In genomic region chr17:8175795-8176196, GRCh38 we compare ENCODE assay signal across 8 cellular contexts. TPM values are rescaled to one million over a fixed set of nuclear protein-coding genes. Genes with fewer than 3 reads are reported as not detected.
A peak's percentile ranks its signal among the peaks of the same experiment; 100 is the strongest.
DNase-seq lines count a peak whose midpoint lies in the region; ATAC-seq and TF ChIP-seq lines count a peak whose summit lies in the region.

No MANE protein-coding gene starts in this region.

- no peaks in the 10 kb centered on the region for H3K9me3 ChIP-seq in BLaER1
- H3K9me3 ChIP-seq in H9 (ENCODE audit: control insufficient read depth, low read depth, low read length), result no peaks in the 10 kb centered on the region
- no peaks in the 10 kb centered on the region for H3K9me3 ChIP-seq in sigmoid colon

- no peak for DNase-seq in H9
- DNase-seq in WTC11 (ENCODE audit: low spot score), result no peak
- DNase-seq in Right ventricle myocardium superior, result peak; percentile 55
- DNase-seq in sigmoid colon, result no peak
- no peak for DNase-seq in stimulated activated CD4-positive, alpha-beta T cell treated with anti-CD3 and anti-CD28 coated beads, Interleukin-1b, Interleukin-23, amount 100 ng/mL, for 48 hours
- no peak for DNase-seq in stimulated activated naive CD4-positive, alpha-beta T cell (lab: John Stamatoyannopoulos, UW)

- H3K36me3 Mint-ChIP-seq in H9 (ENCODE audit: insufficient read depth in 1 of 3, low read depth in 3 of 3) (no peaks in the 10 kb centered on the region), WTC11 (no peaks in the 10 kb centered on the region)

- no peak overlapping the region for H2BK20ac ChIP-seq in H9 (ENCODE audit: low read depth, low read length, poor library complexity, severe bottlenecking)

- H3K9me3 Mint-ChIP-seq in H9 (no peaks in the 10 kb centered on the region; a peak in 1 of 5 replicates), WTC11 (no peaks in the 10 kb centered on the region)

- H2BK12ac ChIP-seq in H9 (ENCODE audit: insufficient read length, low read depth, low read length), result no peak overlapping the region

- H2AK5ac ChIP-seq in H9 (ENCODE audit: insufficient read length, low read length), result no peak overlapping the region

- H3K27ac Mint-ChIP-seq in H9 (peak overlapping the region; percentile 55 to 95 (median 84); a peak in 6 of 7 replicates), WTC11 (peak overlapping the region; percentile 91)

- intact Hi-C loops in Right ventricle myocardium superior (cut with DNase I) (no loop called here), sigmoid colon (cut with DNase I) (loop anchor here (5.0 kb wide), 1 partner anchor 53 kb away; the partner anchor contains the start of gene HES7)

- H2BK5ac ChIP-seq in H9 (ENCODE audit: insufficient read length, low read length), result no peak overlapping the region

- H3K9ac ChIP-seq in BLaER1 (peak overlapping the region; percentile 91), H9 (ENCODE audit: extremely low read depth, insufficient read length, low read length) (peak overlapping the region; percentile 39)

- H3K4me3 ChIP-seq in BLaER1 (peak overlapping the region; percentile 76), sigmoid colon (peak overlapping the region; percentile 40 to 63 (median 56))

- H3K4me1 ChIP-seq in BLaER1, result peaks cover 57% of the 10 kb centered on the region
- H3K4me1 ChIP-seq in H9 (ENCODE audit: insufficient read depth, low read length), result peaks cover 5% of the 10 kb centered on the region; the same call in 1 of the 2 replicates
- peaks cover 0 to 37% (median 26%) of the 10 kb centered on the region in 4 donors for H3K4me1 ChIP-seq in sigmoid colon

- H3K4me1 Mint-ChIP-seq in H9, result peaks cover 26 to 28% of the 10 kb centered on the region in 2 experiments
- H3K4me1 Mint-ChIP-seq in WTC11, result peaks cover 31% of the 10 kb centered on the region

- TF ChIP-seq POLR2A in sigmoid colon (IDR thresholded peaks at IDR 0.05), result no peak

- no peak overlapping the region for H3T11ph ChIP-seq in H9 (ENCODE audit: low read length)

- CTCF ChIA-PET in WTC11 (lab: Charles Lee), result interaction anchor here (0.6 to 1.3 kb wide), 2 partner anchors 12 to 66 kb away, joined by 3 read pairs; no protein-coding TSS in a partner anchor

- H3K27me3 Mint-ChIP-seq in H9 (ENCODE audit: low read depth), result no peaks in the 10 kb centered on the region
- no peaks in the 10 kb centered on the region for H3K27me3 Mint-ChIP-seq in WTC11 (ENCODE audit: low read depth)

- H3K79me2 ChIP-seq in H9 (ENCODE audit: insufficient read depth, low read length), result no peaks in the 10 kb centered on the region

- H3K27ac ChIP-seq in BLaER1 (peak overlapping the region; percentile 91), H9 (ENCODE audit: insufficient read length, low read depth, low read length) (no peak overlapping the region), sigmoid colon (peak overlapping the region; percentile 78 to 85 (median 84))

- no peak overlapping the region for H2AFZ ChIP-seq in H9 (ENCODE audit: low read length)

- H3K4ac ChIP-seq in H9 (ENCODE audit: low read depth, low read length), result no peak overlapping the region

- H2BK120ac ChIP-seq in H9 (ENCODE audit: low read depth, low read length, poor library complexity, severe bottlenecking), result no peak overlapping the region

- H3K36me3 ChIP-seq in BLaER1, result no peaks in the 10 kb centered on the region
- no peaks in the 10 kb centered on the region for H3K36me3 ChIP-seq in sigmoid colon

- H4K20me1 ChIP-seq in BLaER1 (no peaks in the 10 kb centered on the region), H9 (ENCODE audit: control insufficient read depth, insufficient read depth, insufficient read length) (no peaks in the 10 kb centered on the region)

- no peak overlapping the region for H4K8ac ChIP-seq in H9 (replicated peaks; ENCODE audit: insufficient read length, low read depth, low read length)

- no peak overlapping the region for H3K14ac ChIP-seq in H9 (ENCODE audit: insufficient read depth, low read length)

- WGBS in H9 (ENCODE audit: extremely low coverage, insufficient read length, low lambda C conversion rate), result no CpG with 5 or more reads among the region's 11 CpGs
- 12 to 18% methylated on average over 11 of the region's 11 CpGs for WGBS in sigmoid colon, 2 donors

- H4K91ac ChIP-seq in H9 (ENCODE audit: insufficient read length, low read depth, low read length), result no peak overlapping the region

- H3K27me3 ChIP-seq in BLaER1 (no peaks in the 10 kb centered on the region), H9 (ENCODE audit: insufficient read depth, low read length) (no peaks in the 10 kb centered on the region), sigmoid colon (no peaks in the 10 kb centered on the region)

- H2BK15ac ChIP-seq in H9 (ENCODE audit: low read depth, low read length), result no peak overlapping the region

- POLR2A ChIA-PET in WTC11 (lab: Charles Lee), result interaction anchor here (1.2 kb wide), 1 partner anchor 17 kb away, joined by 3 read pairs; no protein-coding TSS in a partner anchor

- peaks cover 10% of the 10 kb centered on the region for H3K23me2 ChIP-seq in H9 (ENCODE audit: insufficient read length, low read depth, low read length, poor library complexity, severe bottlenecking)

- H4K5ac ChIP-seq in H9 (ENCODE audit: insufficient read length, low read depth, low read length), result no peak overlapping the region

- TF ChIP-seq EP300 in sigmoid colon (IDR thresholded peaks at IDR 0.05), result no peak

- TF ChIP-seq CTCF in H9 (conservative IDR thresholded peaks at IDR 0.05), result no peak
- TF ChIP-seq CTCF in WTC11 (IDR thresholded peaks at IDR 0.05), result no peak
- TF ChIP-seq CTCF in sigmoid colon (IDR thresholded peaks at IDR 0.05), result no peak

- H3K79me1 ChIP-seq in H9 (ENCODE audit: insufficient read depth, low read depth, low read length, poor library complexity, severe bottlenecking), result no peaks in the 10 kb centered on the region

- H3K23ac ChIP-seq in H9 (ENCODE audit: insufficient read length, low read depth, low read length), result no peak overlapping the region

- no peak overlapping the region for H3K56ac ChIP-seq in H9 (ENCODE audit: insufficient read length, low read depth, low read length)

- H3K4me3 Mint-ChIP-seq in H9 (peak overlapping the region; percentile 89 to 93), WTC11 (peak overlapping the region; percentile 85)

- H3K18ac ChIP-seq in H9 (ENCODE audit: insufficient read length, low read depth, low read length), result no peak overlapping the region

- H3K4me2 ChIP-seq in BLaER1 (peak overlapping the region; percentile 98), H9 (ENCODE audit: insufficient read depth, insufficient read length, low read length) (peak overlapping the region; percentile 55)

- ATAC-seq in WTC11 (peak; percentile 9), Right ventricle myocardium superior (ENCODE audit: poor library complexity) (peak; percentile 1), HG02763 (IDR thresholded peaks at IDR 0.05; ENCODE audit: unreplicated experiment) (no peak)

TF ChIP-seq in WTC11, 78 proteins besides CTCF, POLR2A, EP300 and RAD21 (continues in another document):
- TF ChIP-seq ATF6 (CRISPR knock-in tag; IDR thresholded peaks at IDR 0.05), result no peak
- TF ChIP-seq ETV6 (CRISPR knock-in tag; IDR thresholded peaks at IDR 0.05), result no peak
- TF ChIP-seq MAX (CRISPR knock-in tag; IDR thresholded peaks at IDR 0.05), result no peak

RNA-seq across cellular contexts. Expression of gene TMEM107, which starts 0.4 kb away (rescaled TPM):
- total RNA-seq in H9 (2021) (12.7 and 14.3 TPM in 2 replicates), WTC11 (2021) (11.3 to 17.2 TPM (median 11.9 TPM) in 3 replicates), Right ventricle myocardium superior (7.1 TPM), sigmoid colon (10 to 100 TPM in 3 of 4 donors, 1 to 10 TPM in 1; 8.3 to 61.7 (median 20.6) TPM)
- 10 to 100 TPM in 1 of 3 donors, 1 to 10 TPM in 2; 4.6 to 20.8 (median 7.2) TPM for polyA plus RNA-seq in sigmoid colon

RNA-seq across cellular contexts. Expression of gene VAMP2, which starts 13.0 kb away (rescaled TPM):
- total RNA-seq in H9 (2021), result 22.8 and 22.9 TPM in 2 replicates
- 24.1 to 27.4 TPM (median 24.3 TPM) in 3 replicates for total RNA-seq in WTC11 (2021)
- total RNA-seq in Right ventricle myocardium superior, result 54.8 TPM
- total RNA-seq in sigmoid colon, result 10 to 100 TPM; 20.4 to 29.6 (median 27.3) TPM
- polyA plus RNA-seq in sigmoid colon, result 10 to 100 TPM; 37.7 to 57.1 (median 54.9) TPM

RNA-seq across cellular contexts. Expression of gene BORCS6, which starts 14.2 kb away (rescaled TPM):
- total RNA-seq in H9 (2021) (3.1 and 3.4 TPM in 2 replicates), WTC11 (2021) (5.0 to 5.6 TPM (median 5.1 TPM) in 3 replicates), Right ventricle myocardium superior (8.5 TPM), sigmoid colon (10 to 100 TPM in 3 of 4 donors, 1 to 10 TPM in 1; 7.7 to 17.7 (median 15.8) TPM)
- polyA plus RNA-seq in sigmoid colon, result 10 to 100 TPM in 2 of 3 donors, 1 to 10 TPM in 1; 9.2 to 14.6 (median 10.8) TPM

RNA-seq across cellular contexts. Expression of gene PER1, which starts 23.6 kb away (rescaled TPM):
- total RNA-seq in H9 (2021) (36.5 and 37.2 TPM in 2 replicates), WTC11 (2021) (30.6 to 46.9 TPM (median 34.0 TPM) in 3 replicates), Right ventricle myocardium superior (124 TPM), sigmoid colon (100 to 1,000 TPM in 2 of 4 donors, 10 to 100 TPM in 2; 60.3 to 153 (median 84.5) TPM)
- 10 to 100 TPM; 30.5 to 67.7 (median 34.2) TPM for polyA plus RNA-seq in sigmoid colon

RNA-seq across cellular contexts. Expression of gene AURKB, which starts 34.6 kb away (rescaled TPM):
- 160 and 171 TPM in 2 replicates for total RNA-seq in H9 (2021)
- total RNA-seq in WTC11 (2021), result 180 to 215 TPM (median 183 TPM) in 3 replicates
- total RNA-seq in Right ventricle myocardium superior, result 0.56 TPM
- 1 to 10 TPM in 2 of 4 donors, not detected in 2; 1.4 to 3.3 TPM for total RNA-seq in sigmoid colon
- 10 to 100 TPM in 2 of 3 donors, 1 to 10 TPM in 1; 1.8 to 45.6 (median 12.7) TPM for polyA plus RNA-seq in sigmoid colon
